In the genomic region with DNA sequence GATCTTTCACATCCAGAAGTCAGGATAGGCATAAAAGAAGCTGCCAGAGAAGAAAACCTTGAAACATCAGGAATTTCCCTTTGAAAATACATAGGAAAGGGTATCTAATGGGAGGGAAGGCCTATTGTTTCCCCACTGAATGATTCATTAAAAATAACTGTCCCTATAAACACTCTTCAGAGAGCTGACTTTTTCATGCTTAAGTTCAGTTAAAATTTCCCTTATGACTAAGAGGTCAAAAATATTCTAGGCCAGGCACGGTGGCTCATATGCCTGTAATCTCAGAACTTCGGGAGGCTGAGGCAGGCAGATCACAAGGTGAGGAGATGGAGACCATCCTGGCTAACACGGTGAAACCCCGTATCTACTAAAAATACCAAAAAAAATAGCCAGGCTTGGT, we compare ENCODE assay signal across 17 cellular contexts.
DNase-seq lines count a peak whose midpoint lies in the region; ATAC-seq, FAIRE-seq and TF ChIP-seq lines count a peak whose summit lies in the region.
"Had no signal": no experiment of that assay in that cellular context is flagged by ENCODE, and none has a peak within 500 bp of the region (broad histone marks: within the 10 kb centered on the region; RNA-seq: fewer than 3 reads in every experiment).

No MANE protein-coding gene starts in this region.

- no peak overlapping the region for H3K27ac Mint-ChIP-seq in activated CD4-positive, alpha-beta memory T cell treated with anti-CD3 and anti-CD28 coated beads, Interleukin-2, amount 10 ng/mL, durations not matched to agents 7 days and 5 days
- H3K27ac Mint-ChIP-seq: activated T-helper 2 cell treated with anti-CD3 and anti-CD28 coated beads, Interferon-gamma antibody, Interleukin-2, Interleukin-4, amounts not matched to agents 10 μg/mL and 5 μg/mL and 100 μg/mL, durations not matched to agents 14 hours and 24 hours and 36 hours; IgD-negative memory B cell had no signal

- H3K36me3 Mint-ChIP-seq in activated CD4-positive, alpha-beta memory T cell treated with anti-CD3 and anti-CD28 coated beads, Interleukin-2, amount 10 ng/mL, durations not matched to agents 7 days and 5 days (ENCODE audit: low read depth): no peaks in the 10 kb centered on the region
- H3K36me3 Mint-ChIP-seq: IgD-negative memory B cell had no signal

- DNase-seq in EL (peak; percentile 74), RCC 7860 (ENCODE audit: low spot score) (peak; percentile 56), epithelial cell of proximal tubule (ENCODE audit: low read depth) (peak; percentile 39), renal cortical epithelial cell (ENCODE audit: low read depth) (peak; percentile 78), HAP-1 (ENCODE audit: low spot score in 2 of 2) (no peak)
- DNase-seq in activated CD4-positive, alpha-beta memory T cell treated with anti-CD3 and anti-CD28 coated beads, Interleukin-2, amount 10 ng/mL, durations not matched to agents 7 days and 5 days: no peak
- DNase-seq: amygdala, cortex of kidney, erythroblast, head of caudate nucleus, NCI-H1092, NCI-H2107, right cardiac atrium had no signal

- CTCF ChIA-PET in activated CD4-positive, alpha-beta memory T cell treated with anti-CD3 and anti-CD28 coated beads, Interleukin-2, amount 10 ng/mL, durations not matched to agents 7 days and 5 days (lab: Charles Lee): no interaction called here

- H3K4me3 ChIP-seq in epithelial cell of proximal tubule (ENCODE audit: low read depth, low read length): no peak overlapping the region
- no peak overlapping the region for H3K4me3 ChIP-seq in HAP-1

- peaks cover 4% of the 10 kb centered on the region for H3K4me1 Mint-ChIP-seq in activated CD4-positive, alpha-beta memory T cell treated with anti-CD3 and anti-CD28 coated beads, Interleukin-2, amount 10 ng/mL, durations not matched to agents 7 days and 5 days
- H3K4me1 Mint-ChIP-seq: IgD-negative memory B cell had no signal

- H3K4me3 Mint-ChIP-seq in activated CD4-positive, alpha-beta memory T cell treated with anti-CD3 and anti-CD28 coated beads, Interleukin-2, amount 10 ng/mL, durations not matched to agents 7 days and 5 days: no peak overlapping the region
- H3K4me3 Mint-ChIP-seq: IgD-negative memory B cell had no signal

- no peaks in the 10 kb centered on the region for H3K4me1 ChIP-seq in HAP-1

- in situ Hi-C loops in HAP-1 (cut with MboI; ENCODE audit: low sequenced_read_pairs): no loop called here

- H3K9me3 ChIP-seq in HAP-1: no peaks in the 10 kb centered on the region

- TF ChIP-seq CTCF in epithelial cell of proximal tubule (conservative IDR thresholded peaks at IDR 0.05; ENCODE audit: low read depth, low read length): no peak

- H3K9me3 Mint-ChIP-seq in activated CD4-positive, alpha-beta memory T cell treated with anti-CD3 and anti-CD28 coated beads, Interleukin-2, amount 10 ng/mL, durations not matched to agents 7 days and 5 days: no peaks in the 10 kb centered on the region
- H3K9me3 Mint-ChIP-seq: activated T-helper 2 cell treated with anti-CD3 and anti-CD28 coated beads, Interferon-gamma antibody, Interleukin-2, Interleukin-4, amounts not matched to agents 10 μg/mL and 5 μg/mL and 100 μg/mL, durations not matched to agents 14 hours and 24 hours and 36 hours had no signal

- FAIRE-seq in RCC 7860 (lab: Jason Lieb, UNC): peak; percentile 30
- FAIRE-seq: islet of Langerhans had no signal

- no peaks in the 10 kb centered on the region for H3K36me3 ChIP-seq in HAP-1 (replicated peaks)

- H3K27me3 ChIP-seq in HAP-1 (ENCODE audit: low read depth): no peaks in the 10 kb centered on the region

- H3K27me3 Mint-ChIP-seq in activated CD4-positive, alpha-beta memory T cell treated with anti-CD3 and anti-CD28 coated beads, Interleukin-2, amount 10 ng/mL, durations not matched to agents 7 days and 5 days: peaks cover 9% of the 10 kb centered on the region

- POLR2A ChIA-PET in activated CD4-positive, alpha-beta memory T cell treated with anti-CD3 and anti-CD28 coated beads, Interleukin-2, amount 10 ng/mL, durations not matched to agents 7 days and 5 days (lab: Charles Lee): no interaction called here

- ATAC-seq in GM19395 (IDR thresholded peaks at IDR 0.05; ENCODE audit: unreplicated experiment): no peak

Comparison
In these comparisons a context has a peak if more than half of its experiments do, and no peak if none do; other contexts are left out.
1. DNase-seq: peak in EL (single experiment), RCC 7860 (single experiment), epithelial cell of proximal tubule (single experiment) and renal cortical epithelial cell (single experiment); none in activated CD4-positive, alpha-beta memory T cell treated with anti-CD3 and anti-CD28 coated beads, Interleukin-2, amount 10 ng/mL, durations not matched to agents 7 days and 5 days (single experiment) and HAP-1 (0 of 2).